In genomic region chr15:28652538-28652937, GRCh38 we compare ENCODE assay signal across 4 cellular contexts. TPM values are rescaled to one million over a fixed set of nuclear protein-coding genes. Genes with fewer than 3 reads are reported as not detected.
"Had no signal": no experiment of that assay in that cellular context is flagged by ENCODE, and none has a peak within 500 bp of the region (broad histone marks: within the 10 kb centered on the region; RNA-seq: fewer than 3 reads in every experiment).

No MANE protein-coding gene starts in this region.

RNA-seq across cellular contexts. Expression of gene GOLGA8M, which starts 59.7 kb away (rescaled TPM):
- total RNA-seq: GM23338, H1, HT-29 had no signal
- polyA plus RNA-seq: GM23338, H1, IgD-negative memory B cell had no signal
